Comparison of ENCODE assay signal across 8 cellular contexts in genomic region chr6:90216081-90216977, GRCh38.
DNase-seq lines count a peak whose midpoint lies in the region; ATAC-seq and TF ChIP-seq lines count a peak whose summit lies in the region.

No MANE protein-coding gene starts in this region.

- peak overlapping the region; percentile 85 for H3K27ac Mint-ChIP-seq in endothelial cell (ENCODE audit: unreplicated experiment)

- H3K27me3 Mint-ChIP-seq in endothelial cell (ENCODE audit: unreplicated experiment), result no peaks in the 10 kb centered on the region

- H3K36me3 Mint-ChIP-seq in endothelial cell (ENCODE audit: low read depth, unreplicated experiment), result no peaks in the 10 kb centered on the region

- H3K9ac ChIP-seq in skeletal muscle tissue (ENCODE audit: low read depth in 1 of 3, low read length in 3 of 3), result peak overlapping the region; percentile 6 to 58 (median 26)

- peak overlapping the region in 1 of 3 donors; percentile 24 for H3K4me3 ChIP-seq in skeletal muscle tissue (ENCODE audit: low read length in 3 of 3)

- peaks cover 16% of the 10 kb centered on the region for H3K4me1 Mint-ChIP-seq in endothelial cell (ENCODE audit: unreplicated experiment)

- peak overlapping the region; percentile 97 for H3K27ac ChIP-seq in skeletal muscle tissue (ENCODE audit: low read depth, low read length)

- H3K4me3 Mint-ChIP-seq in endothelial cell (ENCODE audit: unreplicated experiment), result no peak overlapping the region

- DNase-seq in RPMI7951 (ENCODE audit: low read depth) (peak; percentile 30), endothelial cell (ENCODE audit: low spot score) (peak; percentile 12), mucosa of gallbladder (ENCODE audit: low spot score) (no peak), ureter (ENCODE audit: low spot score) (no peak), GM03348 (ENCODE audit: low spot score) (no peak)

- H3K9me3 Mint-ChIP-seq in endothelial cell (ENCODE audit: unreplicated experiment), result no peaks in the 10 kb centered on the region

- no peaks in the 10 kb centered on the region for H3K9me3 ChIP-seq in skeletal muscle tissue (ENCODE audit: control insufficient read depth in 3 of 3, low read length in 3 of 3)

- TF ChIP-seq CTCF in endothelial cell (IDR thresholded peaks at IDR 0.05; ENCODE audit: unreplicated experiment), result no peak

- ATAC-seq in GM19025 (IDR thresholded peaks at IDR 0.05; ENCODE audit: low read depth, unreplicated experiment) (peak; percentile 75), HG02759 (IDR thresholded peaks at IDR 0.05; ENCODE audit: unreplicated experiment) (peak; percentile 85)

- peaks cover 28 to 46% (median 36%) of the 10 kb centered on the region in 3 donors for H3K4me1 ChIP-seq in skeletal muscle tissue (ENCODE audit: control insufficient read depth in 3 of 3, insufficient read depth in 3 of 3, low read length in 3 of 3)

- no peaks in the 10 kb centered on the region for H3K36me3 ChIP-seq in skeletal muscle tissue (ENCODE audit: control insufficient read depth in 3 of 3, insufficient read depth in 3 of 3, low read length in 3 of 3)

- H3K27me3 ChIP-seq in skeletal muscle tissue (ENCODE audit: control insufficient read depth in 3 of 3, insufficient read depth in 3 of 3, low read length in 3 of 3), result no peaks in the 10 kb centered on the region

Comparison
In these comparisons a context has a peak if more than half of its experiments do, and no peak if none do; other contexts are left out.
1. DNase-seq: peak in RPMI7951 (single experiment) and endothelial cell (single experiment); none in mucosa of gallbladder (single experiment), ureter (single experiment) and GM03348 (single experiment).